Comparison of ENCODE assay signal across 1 cellular context in the genomic region with DNA sequence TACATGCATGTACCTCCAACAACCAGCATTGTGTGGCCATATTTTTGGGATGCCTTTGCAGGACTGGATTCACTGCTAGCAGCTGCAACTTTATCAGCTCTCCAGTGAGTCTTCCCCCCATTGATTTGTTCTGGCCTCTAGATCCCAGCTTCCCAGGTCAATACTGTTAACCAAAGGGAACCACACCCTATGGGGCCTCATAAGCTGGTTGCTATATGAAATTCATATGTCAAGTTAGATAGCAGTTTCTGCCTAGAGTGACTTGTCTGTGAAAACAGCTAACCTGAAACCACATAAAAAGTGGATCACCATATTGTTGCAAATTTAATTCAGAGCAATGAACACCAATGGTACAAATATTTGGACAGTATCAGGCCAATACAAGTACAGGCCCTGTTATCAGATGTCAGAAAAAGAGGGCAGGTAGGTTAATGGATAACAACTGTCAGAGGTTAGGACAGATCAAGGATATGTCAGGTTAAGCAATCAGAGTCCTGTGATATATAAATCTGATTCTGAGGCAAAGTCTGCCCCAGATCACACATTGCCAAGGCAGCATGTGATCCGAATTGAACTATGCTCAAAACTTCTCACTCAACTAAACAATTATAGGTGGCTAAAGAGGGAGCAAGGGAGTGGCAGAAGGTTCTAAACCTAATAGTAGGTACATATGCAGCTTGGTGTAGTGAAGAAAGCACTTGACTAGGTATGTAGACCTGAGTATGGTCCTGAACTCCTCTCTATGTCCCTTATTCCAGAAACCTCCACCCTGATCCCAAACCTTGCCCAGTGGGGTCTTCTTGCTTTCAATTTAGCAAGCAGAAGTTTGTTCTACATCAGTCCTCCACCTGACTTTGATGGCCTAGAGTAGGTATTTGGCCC.
A peak's percentile ranks its signal among the peaks of the same experiment; 100 is the strongest.
TF ChIP-seq lines count a peak whose summit lies in the region.

No MANE protein-coding gene starts in this region.

TF ChIP-seq in HepG2, 621 proteins besides CTCF, POLR2A, EP300 and RAD21 (continued from another document and continues in another):
- TF ChIP-seq, protein P1, sequence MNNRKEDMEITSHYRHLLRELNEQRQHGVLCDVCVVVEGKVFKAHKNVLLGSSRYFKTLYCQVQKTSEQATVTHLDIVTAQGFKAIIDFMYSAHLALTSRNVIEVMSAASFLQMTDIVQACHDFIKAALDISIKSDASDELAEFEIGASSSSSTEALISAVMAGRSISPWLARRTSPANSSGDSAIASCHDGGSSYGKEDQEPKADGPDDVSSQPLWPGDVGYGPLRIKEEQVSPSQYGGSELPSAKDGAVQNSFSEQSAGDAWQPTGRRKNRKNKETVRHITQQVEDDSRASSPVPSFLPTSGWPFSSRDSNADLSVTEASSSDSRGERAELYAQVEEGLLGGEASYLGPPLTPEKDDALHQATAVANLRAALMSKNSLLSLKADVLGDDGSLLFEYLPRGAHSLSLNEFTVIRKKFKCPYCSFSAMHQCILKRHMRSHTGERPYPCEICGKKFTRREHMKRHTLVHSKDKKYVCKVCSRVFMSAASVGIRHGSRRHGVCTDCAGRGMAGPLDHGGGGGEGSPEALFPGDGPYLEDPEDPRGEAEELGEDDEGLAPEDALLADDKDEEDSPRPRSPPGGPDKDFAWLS (CRISPR knock-in tag; IDR thresholded peaks at IDR 0.05; ENCODE audit: borderline replicate concordance), result no peak
- TF ChIP-seq SMYD3 (CRISPR knock-in tag; IDR thresholded peaks at IDR 0.05) (no peak), SMARCE1 (IDR thresholded peaks at IDR 0.05; ENCODE audit: borderline replicate concordance) (no peak), KLF13 (CRISPR knock-in tag; IDR thresholded peaks at IDR 0.05) (no peak), MTA3 (CRISPR knock-in tag; IDR thresholded peaks at IDR 0.05) (no peak), MBNL3 (CRISPR knock-in tag; conservative IDR thresholded peaks at IDR 0.05) (no peak), ZNF33B (CRISPR knock-in tag; IDR thresholded peaks at IDR 0.05) (no peak), ETV6 (CRISPR knock-in tag; conservative IDR thresholded peaks at IDR 0.05) (no peak), NONO (IDR thresholded peaks at IDR 0.05) (no peak), NONO (CRISPR knock-in tag; conservative IDR thresholded peaks at IDR 0.05) (peak; percentile 79; the same call in 1 of the 2 replicates), ZNF230 (CRISPR knock-in tag; IDR thresholded peaks at IDR 0.05) (no peak; the same call in 1 of the 2 replicates), ESRRA (CRISPR knock-in tag; IDR thresholded peaks at IDR 0.05; ENCODE audit: low read depth) (peak; percentile 62; the same call in 1 of the 2 replicates), PCBP2 (optimal IDR thresholded peaks at IDR 0.05; ENCODE audit: low read depth, low read length, poor library complexity, severe bottlenecking) (no peak), CBX1 (IDR thresholded peaks at IDR 0.05; ENCODE audit: low read depth) (no peak), RFX3 (CRISPR knock-in tag; IDR thresholded peaks at IDR 0.05) (peak; percentile 22; the same call in 1 of the 2 replicates), ZNF317 (CRISPR knock-in tag; IDR thresholded peaks at IDR 0.05) (peak; percentile 47; the same call in 1 of the 2 replicates), MBD4 (IDR thresholded peaks at IDR 0.05; ENCODE audit: borderline replicate concordance, low read length) (peak; percentile 92; the same call in 1 of the 2 replicates), ZMYM3 (CRISPR knock-in tag; IDR thresholded peaks at IDR 0.05) (peak; percentile 47; the same call in 1 of the 2 replicates), SP5 (CRISPR knock-in tag; IDR thresholded peaks at IDR 0.05; ENCODE audit: borderline replicate concordance, low read depth) (peak; percentile 66; the same call in 1 of the 2 replicates), EED (CRISPR knock-in tag; IDR thresholded peaks at IDR 0.05) (no peak), YEATS2 (CRISPR knock-in tag; IDR thresholded peaks at IDR 0.05; ENCODE audit: borderline replicate concordance) (0 out of 2 replicates have a peak, but pooled peaks have one; percentile 47), KDM2A (CRISPR knock-in tag; IDR thresholded peaks at IDR 0.05; ENCODE audit: borderline replicate concordance, low read depth) (no peak), SPEN (CRISPR knock-in tag; IDR thresholded peaks at IDR 0.05; ENCODE audit: low read depth) (peak; percentile 71; the same call in 1 of the 2 replicates), STAT5B (CRISPR knock-in tag; IDR thresholded peaks at IDR 0.05) (no peak), XBP1 (CRISPR knock-in tag; IDR thresholded peaks at IDR 0.05) (no peak), SAFB2 (CRISPR knock-in tag; IDR thresholded peaks at IDR 0.05; ENCODE audit: borderline replicate concordance, low read depth) (no peak), ZNF607 (CRISPR knock-in tag; IDR thresholded peaks at IDR 0.05; ENCODE audit: borderline replicate concordance) (peak; percentile 68; the same call in 1 of the 2 replicates), ZNF264 (CRISPR knock-in tag; IDR thresholded peaks at IDR 0.05) (no peak), ZNF260 (CRISPR knock-in tag; IDR thresholded peaks at IDR 0.05; ENCODE audit: borderline replicate concordance, low read depth) (no peak), BCL6 (CRISPR knock-in tag; IDR thresholded peaks at IDR 0.05) (peak; percentile 71), ADNP (CRISPR knock-in tag; IDR thresholded peaks at IDR 0.05) (no peak), ZNF652 (CRISPR knock-in tag; IDR thresholded peaks at IDR 0.05; ENCODE audit: borderline replicate concordance, low read depth) (no peak), KDM1A (CRISPR knock-in tag; IDR thresholded peaks at IDR 0.05) (peak; percentile 9; the same call in 1 of the 2 replicates), ZNF501 (CRISPR knock-in tag; IDR thresholded peaks at IDR 0.05) (no peak), SMC3 (IDR thresholded peaks at IDR 0.05; ENCODE audit: low read length) (0 out of 2 replicates have a peak, but pooled peaks have one; percentile 5), AKAP8 (CRISPR knock-in tag; IDR thresholded peaks at IDR 0.05) (peak; percentile 80; the same call in 1 of the 2 replicates), ZNF251 (CRISPR knock-in tag; IDR thresholded peaks at IDR 0.05) (no peak), ZFY (CRISPR knock-in tag; IDR thresholded peaks at IDR 0.05) (peak; percentile 41; the same call in 1 of the 2 replicates), ZBTB7B (CRISPR knock-in tag; IDR thresholded peaks at IDR 0.05) (peak; percentile 36; the same call in 1 of the 2 replicates), ZFP37 (CRISPR knock-in tag; IDR thresholded peaks at IDR 0.05; ENCODE audit: borderline replicate concordance) (no peak), ATF1 (CRISPR knock-in tag; IDR thresholded peaks at IDR 0.05) (peak; percentile 70; the same call in 1 of the 2 replicates), ZNF749 (CRISPR knock-in tag; IDR thresholded peaks at IDR 0.05; ENCODE audit: borderline replicate concordance) (peak; percentile 36; the same call in 1 of the 2 replicates), ZNF747 (CRISPR knock-in tag; IDR thresholded peaks at IDR 0.05; ENCODE audit: borderline replicate concordance) (peak; percentile 48; the same call in 1 of the 2 replicates), ZNF530 (CRISPR knock-in tag; IDR thresholded peaks at IDR 0.05; ENCODE audit: low read depth) (no peak)
- TF ChIP-seq, protein P2, sequence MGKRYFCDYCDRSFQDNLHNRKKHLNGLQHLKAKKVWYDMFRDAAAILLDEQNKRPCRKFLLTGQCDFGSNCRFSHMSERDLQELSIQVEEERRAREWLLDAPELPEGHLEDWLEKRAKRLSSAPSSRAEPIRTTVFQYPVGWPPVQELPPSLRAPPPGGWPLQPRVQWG (CRISPR knock-in tag; IDR thresholded peaks at IDR 0.05; ENCODE audit: borderline replicate concordance, low read depth), result no peak
- TF ChIP-seq, protein P3, sequence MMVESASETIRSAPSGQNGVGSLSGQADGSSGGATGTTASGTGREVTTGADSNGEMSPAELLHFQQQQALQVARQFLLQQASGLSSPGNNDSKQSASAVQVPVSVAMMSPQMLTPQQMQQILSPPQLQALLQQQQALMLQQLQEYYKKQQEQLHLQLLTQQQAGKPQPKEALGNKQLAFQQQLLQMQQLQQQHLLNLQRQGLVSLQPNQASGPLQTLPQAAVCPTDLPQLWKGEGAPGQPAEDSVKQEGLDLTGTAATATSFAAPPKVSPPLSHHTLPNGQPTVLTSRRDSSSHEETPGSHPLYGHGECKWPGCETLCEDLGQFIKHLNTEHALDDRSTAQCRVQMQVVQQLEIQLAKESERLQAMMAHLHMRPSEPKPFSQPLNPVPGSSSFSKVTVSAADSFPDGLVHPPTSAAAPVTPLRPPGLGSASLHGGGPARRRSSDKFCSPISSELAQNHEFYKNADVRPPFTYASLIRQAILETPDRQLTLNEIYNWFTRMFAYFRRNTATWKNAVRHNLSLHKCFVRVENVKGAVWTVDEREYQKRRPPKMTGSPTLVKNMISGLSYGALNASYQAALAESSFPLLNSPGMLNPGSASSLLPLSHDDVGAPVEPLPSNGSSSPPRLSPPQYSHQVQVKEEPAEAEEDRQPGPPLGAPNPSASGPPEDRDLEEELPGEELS (CRISPR knock-in tag; IDR thresholded peaks at IDR 0.05), result peak; percentile 91
- TF ChIP-seq, protein P4, sequence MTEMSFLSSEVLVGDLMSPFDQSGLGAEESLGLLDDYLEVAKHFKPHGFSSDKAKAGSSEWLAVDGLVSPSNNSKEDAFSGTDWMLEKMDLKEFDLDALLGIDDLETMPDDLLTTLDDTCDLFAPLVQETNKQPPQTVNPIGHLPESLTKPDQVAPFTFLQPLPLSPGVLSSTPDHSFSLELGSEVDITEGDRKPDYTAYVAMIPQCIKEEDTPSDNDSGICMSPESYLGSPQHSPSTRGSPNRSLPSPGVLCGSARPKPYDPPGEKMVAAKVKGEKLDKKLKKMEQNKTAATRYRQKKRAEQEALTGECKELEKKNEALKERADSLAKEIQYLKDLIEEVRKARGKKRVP (CRISPR knock-in tag; IDR thresholded peaks at IDR 0.05), result peak in 1 of 2 experiments; percentile 77; a peak in 2 of 4 replicates
- TF ChIP-seq, protein P5, sequence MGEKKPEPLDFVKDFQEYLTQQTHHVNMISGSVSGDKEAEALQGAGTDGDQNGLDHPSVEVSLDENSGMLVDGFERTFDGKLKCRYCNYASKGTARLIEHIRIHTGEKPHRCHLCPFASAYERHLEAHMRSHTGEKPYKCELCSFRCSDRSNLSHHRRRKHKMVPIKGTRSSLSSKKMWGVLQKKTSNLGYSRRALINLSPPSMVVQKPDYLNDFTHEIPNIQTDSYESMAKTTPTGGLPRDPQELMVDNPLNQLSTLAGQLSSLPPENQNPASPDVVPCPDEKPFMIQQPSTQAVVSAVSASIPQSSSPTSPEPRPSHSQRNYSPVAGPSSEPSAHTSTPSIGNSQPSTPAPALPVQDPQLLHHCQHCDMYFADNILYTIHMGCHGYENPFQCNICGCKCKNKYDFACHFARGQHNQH (CRISPR knock-in tag; IDR thresholded peaks at IDR 0.05), result peak; percentile 55; the same call in 1 of the 2 replicates
- TF ChIP-seq, protein P6, sequence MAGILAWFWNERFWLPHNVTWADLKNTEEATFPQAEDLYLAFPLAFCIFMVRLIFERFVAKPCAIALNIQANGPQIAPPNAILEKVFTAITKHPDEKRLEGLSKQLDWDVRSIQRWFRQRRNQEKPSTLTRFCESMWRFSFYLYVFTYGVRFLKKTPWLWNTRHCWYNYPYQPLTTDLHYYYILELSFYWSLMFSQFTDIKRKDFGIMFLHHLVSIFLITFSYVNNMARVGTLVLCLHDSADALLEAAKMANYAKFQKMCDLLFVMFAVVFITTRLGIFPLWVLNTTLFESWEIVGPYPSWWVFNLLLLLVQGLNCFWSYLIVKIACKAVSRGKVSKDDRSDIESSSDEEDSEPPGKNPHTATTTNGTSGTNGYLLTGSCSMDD (CRISPR knock-in tag; IDR thresholded peaks at IDR 0.05), result no peak
- TF ChIP-seq, protein P7, sequence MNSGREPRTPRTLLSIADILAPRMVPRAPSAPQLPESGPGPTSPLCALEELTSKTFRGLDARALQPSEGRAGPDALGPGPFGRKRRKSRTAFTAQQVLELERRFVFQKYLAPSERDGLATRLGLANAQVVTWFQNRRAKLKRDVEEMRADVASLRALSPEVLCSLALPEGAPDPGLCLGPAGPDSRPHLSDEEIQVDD (CRISPR knock-in tag; IDR thresholded peaks at IDR 0.05; ENCODE audit: borderline replicate concordance), result no peak
- TF ChIP-seq, protein P8, sequence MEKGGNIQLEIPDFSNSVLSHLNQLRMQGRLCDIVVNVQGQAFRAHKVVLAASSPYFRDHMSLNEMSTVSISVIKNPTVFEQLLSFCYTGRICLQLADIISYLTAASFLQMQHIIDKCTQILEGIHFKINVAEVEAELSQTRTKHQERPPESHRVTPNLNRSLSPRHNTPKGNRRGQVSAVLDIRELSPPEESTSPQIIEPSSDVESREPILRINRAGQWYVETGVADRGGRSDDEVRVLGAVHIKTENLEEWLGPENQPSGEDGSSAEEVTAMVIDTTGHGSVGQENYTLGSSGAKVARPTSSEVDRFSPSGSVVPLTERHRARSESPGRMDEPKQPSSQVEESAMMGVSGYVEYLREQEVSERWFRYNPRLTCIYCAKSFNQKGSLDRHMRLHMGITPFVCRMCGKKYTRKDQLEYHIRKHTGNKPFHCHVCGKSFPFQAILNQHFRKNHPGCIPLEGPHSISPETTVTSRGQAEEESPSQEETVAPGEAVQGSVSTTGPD (CRISPR knock-in tag; IDR thresholded peaks at IDR 0.05), result 0 out of 2 replicates have a peak, but pooled peaks have one; percentile 51
- TF ChIP-seq, protein P9, sequence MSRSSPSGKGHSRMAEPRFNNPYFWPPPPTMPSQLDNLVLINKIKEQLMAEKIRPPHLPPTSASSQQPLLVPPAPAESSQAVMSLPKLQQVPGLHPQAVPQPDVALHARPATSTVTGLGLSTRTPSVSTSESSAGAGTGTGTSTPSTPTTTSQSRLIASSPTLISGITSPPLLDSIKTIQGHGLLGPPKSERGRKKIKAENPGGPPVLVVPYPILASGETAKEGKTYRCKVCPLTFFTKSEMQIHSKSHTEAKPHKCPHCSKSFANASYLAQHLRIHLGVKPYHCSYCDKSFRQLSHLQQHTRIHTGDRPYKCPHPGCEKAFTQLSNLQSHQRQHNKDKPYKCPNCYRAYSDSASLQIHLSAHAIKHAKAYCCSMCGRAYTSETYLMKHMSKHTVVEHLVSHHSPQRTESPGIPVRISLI (CRISPR knock-in tag; IDR thresholded peaks at IDR 0.05; ENCODE audit: borderline replicate concordance), result peak; percentile 73; the same call in 1 of the 2 replicates
- TF ChIP-seq, protein P10, sequence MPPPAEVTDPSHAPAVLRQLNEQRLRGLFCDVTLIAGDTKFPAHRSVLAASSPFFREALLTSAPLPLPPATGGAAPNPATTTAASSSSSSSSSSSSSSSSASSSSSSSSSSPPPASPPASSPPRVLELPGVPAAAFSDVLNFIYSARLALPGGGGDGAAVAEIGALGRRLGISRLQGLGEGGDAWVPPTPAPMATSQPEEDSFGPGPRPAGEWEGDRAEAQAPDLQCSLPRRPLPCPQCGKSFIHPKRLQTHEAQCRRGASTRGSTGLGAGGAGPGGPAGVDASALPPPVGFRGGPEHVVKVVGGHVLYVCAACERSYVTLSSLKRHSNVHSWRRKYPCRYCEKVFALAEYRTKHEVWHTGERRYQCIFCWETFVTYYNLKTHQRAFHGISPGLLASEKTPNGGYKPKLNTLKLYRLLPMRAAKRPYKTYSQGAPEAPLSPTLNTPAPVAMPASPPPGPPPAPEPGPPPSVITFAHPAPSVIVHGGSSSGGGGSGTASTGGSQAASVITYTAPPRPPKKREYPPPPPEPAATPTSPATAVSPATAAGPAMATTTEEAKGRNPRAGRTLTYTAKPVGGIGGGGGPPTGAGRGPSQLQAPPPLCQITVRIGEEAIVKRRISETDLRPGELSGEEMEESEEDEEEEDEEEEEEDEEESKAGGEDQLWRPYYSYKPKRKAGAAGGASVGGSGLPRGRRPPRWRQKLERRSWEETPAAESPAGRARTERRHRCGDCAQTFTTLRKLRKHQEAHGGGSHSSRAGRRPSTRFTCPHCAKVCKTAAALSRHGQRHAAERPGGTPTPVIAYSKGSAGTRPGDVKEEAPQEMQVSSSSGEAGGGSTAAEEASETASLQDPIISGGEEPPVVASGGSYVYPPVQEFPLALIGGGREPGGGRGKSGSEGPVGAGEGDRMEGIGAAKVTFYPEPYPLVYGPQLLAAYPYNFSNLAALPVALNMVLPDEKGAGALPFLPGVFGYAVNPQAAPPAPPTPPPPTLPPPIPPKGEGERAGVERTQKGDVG (CRISPR knock-in tag; IDR thresholded peaks at IDR 0.05; ENCODE audit: borderline replicate concordance), result no peak
